In the genomic region with DNA sequence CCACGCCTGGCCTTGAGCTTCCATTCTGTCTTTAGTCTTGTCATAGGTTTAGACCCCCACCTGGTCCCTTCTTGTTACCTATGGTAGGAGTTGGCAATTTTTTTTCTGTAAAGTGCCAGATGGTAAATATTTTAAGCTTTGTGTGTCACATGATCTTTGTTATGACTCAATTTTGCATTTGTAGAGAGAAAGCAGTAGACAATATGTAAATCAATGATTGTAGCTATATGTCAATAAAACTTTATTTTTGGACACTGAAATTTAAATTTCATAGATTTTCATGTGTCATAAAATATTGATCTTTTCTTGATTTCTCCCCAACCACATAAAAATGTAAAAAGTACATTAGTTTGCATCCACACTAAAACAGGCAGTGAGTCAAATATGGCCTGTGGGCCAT, we compare ENCODE assay signal across 19 cellular contexts. TPM values are rescaled to one million over a fixed set of nuclear protein-coding genes. Genes with fewer than 3 reads are reported as not detected.
DNase-seq lines count a peak whose midpoint lies in the region; ATAC-seq and TF ChIP-seq lines count a peak whose summit lies in the region.
"Had no signal": no experiment of that assay in that cellular context is flagged by ENCODE, and none has a peak within 500 bp of the region (broad histone marks: within the 10 kb centered on the region; RNA-seq: fewer than 3 reads in every experiment).

No MANE protein-coding gene starts in this region.

- H3K4me3 Mint-ChIP-seq in CD8-positive, alpha-beta memory T cell, result no peak overlapping the region
- H3K4me3 Mint-ChIP-seq in dendritic cell treated with granulocyte-macrophage colony-stimulating factor and Interleukin-4, amounts not matched to agents 40 ng/mL and 50 ng/mL, for 4 days, result no peak overlapping the region
- H3K4me3 Mint-ChIP-seq: GM23338 had no signal

- POLR2A ChIA-PET in CD8-positive, alpha-beta memory T cell (lab: Charles Lee), result interaction anchor here (1.6 kb wide), 1 partner anchor 63 kb away, joined by 3 read pairs; no protein-coding TSS in a partner anchor

- peaks cover 62 to 73% (median 70%) of the 10 kb centered on the region in 3 donors for H3K4me1 Mint-ChIP-seq in CD8-positive, alpha-beta memory T cell
- H3K4me1 Mint-ChIP-seq in dendritic cell treated with granulocyte-macrophage colony-stimulating factor and Interleukin-4, amounts not matched to agents 40 ng/mL and 50 ng/mL, for 4 days (ENCODE audit: low read depth), result peaks cover 96% of the 10 kb centered on the region

- H3K9me3 ChIP-seq in BLaER1 treated with 17β-estradiol and CSF1 and Interleukin-3, amounts not matched to agents 10 nM and 100 nM (replicated peaks in 1 of 11), result peaks cover 0 to 6% (median 0%) of the 10 kb centered on the region in 11 experiments; a peak in 4 of 22 replicates
- H3K9me3 ChIP-seq in CD8-positive, alpha-beta memory T cell (ENCODE audit: low read length), result no peaks in the 10 kb centered on the region
- no peaks in the 10 kb centered on the region for H3K9me3 ChIP-seq in spleen

- intact Hi-C loops in dendritic cell treated with granulocyte-macrophage colony-stimulating factor and Interleukin-4, amounts not matched to agents 40 ng/mL and 50 ng/mL, for 4 days (cut with micrococcal nuclease), result no loop called here
- intact Hi-C loops in spleen (cut with DNase I; ENCODE audit: low total_unique reads), result no loop called here

- H3K36me3 ChIP-seq in BLaER1 treated with 17β-estradiol and CSF1 and Interleukin-3, amounts not matched to agents 10 nM and 100 nM, result peaks cover 31 to 60% (median 41%) of the 10 kb centered on the region in 11 experiments
- peaks cover 8% of the 10 kb centered on the region for H3K36me3 ChIP-seq in CD8-positive, alpha-beta memory T cell (ENCODE audit: insufficient read depth, low read length)
- peaks cover 0 to 49% (median 30%) of the 10 kb centered on the region in 6 donors for H3K36me3 ChIP-seq in spleen

- no peak for TF ChIP-seq POLR2A in spleen (IDR thresholded peaks at IDR 0.05)

- no peaks in the 10 kb centered on the region for H3K27me3 Mint-ChIP-seq in CD8-positive, alpha-beta memory T cell
- no peaks in the 10 kb centered on the region for H3K27me3 Mint-ChIP-seq in dendritic cell treated with granulocyte-macrophage colony-stimulating factor and Interleukin-4, amounts not matched to agents 40 ng/mL and 50 ng/mL, for 4 days

- ATAC-seq in HG03469 (IDR thresholded peaks at IDR 0.05; ENCODE audit: unreplicated experiment), result no peak
- ATAC-seq: GM23338 had no signal

- no peaks in the 10 kb centered on the region for H3K9me3 Mint-ChIP-seq in CD8-positive, alpha-beta memory T cell
- H3K9me3 Mint-ChIP-seq in dendritic cell treated with granulocyte-macrophage colony-stimulating factor and Interleukin-4, amounts not matched to agents 40 ng/mL and 50 ng/mL, for 4 days, result no peaks in the 10 kb centered on the region
- H3K9me3 Mint-ChIP-seq: GM23338 had no signal

- H3K4me1 ChIP-seq in BLaER1 treated with 17β-estradiol and CSF1 and Interleukin-3, amounts not matched to agents 10 nM and 100 nM, result peaks cover 37 to 97% (median 79%) of the 10 kb centered on the region in 10 experiments
- peaks cover 35% of the 10 kb centered on the region for H3K4me1 ChIP-seq in CD8-positive, alpha-beta memory T cell (ENCODE audit: insufficient read depth, low read length)
- H3K4me1 ChIP-seq in spleen, result peaks cover 0 to 83% (median 45%) of the 10 kb centered on the region in 6 donors

- peak overlapping the region in 5 of 8 donors; percentile 52 to 89 (median 70) for H3K27ac Mint-ChIP-seq in CD8-positive, alpha-beta memory T cell
- peak overlapping the region; percentile 89 for H3K27ac Mint-ChIP-seq in dendritic cell treated with granulocyte-macrophage colony-stimulating factor and Interleukin-4, amounts not matched to agents 40 ng/mL and 50 ng/mL, for 4 days
- H3K27ac Mint-ChIP-seq: GM23338 had no signal

- no peaks in the 10 kb centered on the region for H3K27me3 ChIP-seq in BLaER1 treated with 17β-estradiol and CSF1 and Interleukin-3, amounts not matched to agents 10 nM and 100 nM
- H3K27me3 ChIP-seq in CD8-positive, alpha-beta memory T cell (ENCODE audit: insufficient read depth, low read length, poor library complexity, severe bottlenecking), result no peaks in the 10 kb centered on the region
- no peaks in the 10 kb centered on the region for H3K27me3 ChIP-seq in spleen (replicated peaks in 1 of 7)

- CTCF ChIA-PET in CD8-positive, alpha-beta memory T cell (lab: Charles Lee), result interaction anchor here (1.6 kb wide), 1 partner anchor 8 kb away, joined by 4 read pairs; a partner anchor contains a TSS

- in situ Hi-C loops in GM13977 (cut with MboI; ENCODE audit: low pct_unique_long_range_greater_than_20kb, low sequenced_read_pairs, unreplicated experiment), result no loop called here

- H3K36me3 Mint-ChIP-seq in CD8-positive, alpha-beta memory T cell, result peaks cover 19 to 41% (median 29%) of the 10 kb centered on the region in 3 donors
- peaks cover 82% of the 10 kb centered on the region for H3K36me3 Mint-ChIP-seq in dendritic cell treated with granulocyte-macrophage colony-stimulating factor and Interleukin-4, amounts not matched to agents 40 ng/mL and 50 ng/mL, for 4 days (ENCODE audit: low read depth)

- WGBS in spleen, 5 donors, result 97 to 100% (median 100%) methylated on average over 1 of the region's 1 CpG

- peak overlapping the region in 6 of 11 experiments; percentile 53 to 93 (median 82); a peak in 9 of 22 replicates for H3K9ac ChIP-seq in BLaER1 treated with 17β-estradiol and CSF1 and Interleukin-3, amounts not matched to agents 10 nM and 100 nM

- peaks cover 0 to 11% (median 0%) of the 10 kb centered on the region in 11 experiments; a peak in 3 of 22 replicates for H4K20me1 ChIP-seq in BLaER1 treated with 17β-estradiol and CSF1 and Interleukin-3, amounts not matched to agents 10 nM and 100 nM

- peak overlapping the region in 8 of 11 experiments; percentile 79 to 99 (median 96); a peak in 17 of 22 replicates for H3K4me2 ChIP-seq in BLaER1 treated with 17β-estradiol and CSF1 and Interleukin-3, amounts not matched to agents 10 nM and 100 nM
- H3K4me2 ChIP-seq: GM23338 had no signal

- TF ChIP-seq CTCF in spleen (IDR thresholded peaks at IDR 0.05 in 8 of 11, conservative IDR thresholded peaks at IDR 0.05 in 3 of 11) (no peak), GM13977 (IDR thresholded peaks at IDR 0.05; ENCODE audit: extremely low read depth, insufficient read depth, missing control alignments) (no peak)

- H3K4me3 ChIP-seq in BLaER1 treated with 17β-estradiol and CSF1 and Interleukin-3, amounts not matched to agents 10 nM and 100 nM, result peak overlapping the region in 1 of 10 experiments; percentile 22; a peak in 1 of 20 replicates
- no peak overlapping the region for H3K4me3 ChIP-seq in CD8-positive, alpha-beta memory T cell (ENCODE audit: low read length)
- H3K4me3 ChIP-seq in spleen, result no peak overlapping the region
- H3K4me3 ChIP-seq: GM23338 had no signal

- H3K27ac ChIP-seq in BLaER1 treated with 17β-estradiol and CSF1 and Interleukin-3, amounts not matched to agents 10 nM and 100 nM, result peak overlapping the region in 8 of 11 experiments; percentile 71 to 99 (median 92); a peak in 15 of 22 replicates
- H3K27ac ChIP-seq in CD8-positive, alpha-beta memory T cell (ENCODE audit: low read depth, low read length), result no peak overlapping the region
- H3K27ac ChIP-seq in spleen, result peak overlapping the region in 6 of 8 donors; percentile 69 to 95 (median 88)

- DNase-seq in CD8-positive, alpha-beta memory T cell, result no peak
- DNase-seq in spleen, result no peak
- no peak for DNase-seq in DMS 273 (lab: John Stamatoyannopoulos, UW; ENCODE audit: unreplicated experiment)
- no peak for DNase-seq in GM13977 (ENCODE audit: low spot score)
- DNase-seq: C1 segment of cervical spinal cord, DMS 273 treated with DMSO at 0.1 percent for 48 hours, HCEC 1CT, MM.1S, NCI-H1105, NCI-H2081 treated with DMSO at 0.1 percent for 48 hours, NCI-H510A, NCI-H774, Right ventricle myocardium superior had no signal

RNA-seq across cellular contexts. Expression of a gene that starts 8.0 kb away (rescaled TPM):
- total RNA-seq in CD8-positive, alpha-beta memory T cell, result 10 to 100 TPM; 27.9 to 32.4 TPM
- 39.0 TPM for polyA plus RNA-seq in CD8-positive, alpha-beta memory T cell
- total RNA-seq in spleen, result 100 to 1,000 TPM in 5 of 7 donors, 10 to 100 TPM in 2; 67.3 to 169 (median 114) TPM
- polyA plus RNA-seq in spleen, result 10 to 100 TPM; 19.2 to 42.7 (median 35.6) TPM

RNA-seq across cellular contexts. Expression of a gene that starts 20.6 kb away (rescaled TPM):
- total RNA-seq in CD8-positive, alpha-beta memory T cell, result 10 to 100 TPM; 10.3 to 11.3 TPM
- 26.0 TPM for polyA plus RNA-seq in CD8-positive, alpha-beta memory T cell
- total RNA-seq in spleen, result 10 to 100 TPM; 20.6 to 27.5 (median 24.5) TPM
- polyA plus RNA-seq in spleen, result 10 to 100 TPM in 2 of 3 donors, 1 to 10 TPM in 1; 8.2 to 17.6 (median 11.9) TPM

RNA-seq across cellular contexts. Expression of a gene that starts 44.6 kb away (rescaled TPM):
- not detected for total RNA-seq in CD8-positive, alpha-beta memory T cell
- not detected for polyA plus RNA-seq in CD8-positive, alpha-beta memory T cell
- not detected for total RNA-seq in spleen
- polyA plus RNA-seq in spleen, result not detected
- total RNA-seq: GM23338, LHCN-M2, OCI-LY7, Right ventricle myocardium superior had no signal
- polyA plus RNA-seq: GM23338 had no signal
